32 cellular contexts compared by ENCODE assay signal in genomic region chr2:32491346-32491745, GRCh38.
"Had no signal": no experiment of that assay in that cellular context is flagged by ENCODE, and none has a peak within 500 bp of the region (broad histone marks: within the 10 kb centered on the region; RNA-seq: fewer than 3 reads in every experiment).

No MANE protein-coding gene starts in this region.

- H3K27ac Mint-ChIP-seq: activated CD4-positive, alpha-beta memory T cell treated with anti-CD3 and anti-CD28 coated beads, Interleukin-2, amount 10 ng/mL, durations not matched to agents 7 days and 5 days; activated CD4-positive, alpha-beta T cell treated with anti-CD3 and anti-CD28 coated beads, Interleukin-2, amount 10 ng/mL, durations not matched to agents 7 days and 5 days; activated naive CD4-positive, alpha-beta T cell treated with anti-CD3 and anti-CD28 coated beads for 36 hours; activated naive CD4-positive, alpha-beta T cell treated with anti-CD3 and anti-CD28 coated beads, Interleukin-2, amount 50 U/mL, for 24 hours; activated naive CD8-positive, alpha-beta T cell treated with anti-CD3 and anti-CD28 coated beads for 36 hours; activated naive CD8-positive, alpha-beta T cell treated with anti-CD3 and anti-CD28 coated beads, Interleukin-2, amount 50 U/mL, for 24 hours; activated T-helper 1 cell treated with anti-CD3 and anti-CD28 coated beads, Interleukin-12 subunit alpha, Interleukin-12 subunit beta, Interleukin-2, Interleukin-4 antibody, amounts not matched to agents 30 ng/mL and 10 ng/mL and 1 ng/mL, durations not matched to agents 14 hours and 24 hours and 36 hours; activated T-helper 2 cell treated with anti-CD3 and anti-CD28 coated beads, Interferon-gamma antibody, Interleukin-2, Interleukin-4, amounts not matched to agents 10 μg/mL and 5 μg/mL and 100 μg/mL, durations not matched to agents 14 hours and 24 hours and 36 hours; WTC11 had no signal

- H3K4me1 ChIP-seq: adrenal gland, body of pancreas, colonic mucosa, heart right ventricle had no signal

- H3K27me3 ChIP-seq: adrenal gland, body of pancreas, colonic mucosa, esophagus squamous epithelium, gastroesophageal sphincter, heart right ventricle, hepatocyte had no signal

- FAIRE-seq: endothelial cell of umbilical vein had no signal

- H3K27me3 Mint-ChIP-seq: activated CD4-positive, alpha-beta memory T cell treated with anti-CD3 and anti-CD28 coated beads, Interleukin-2, amount 10 ng/mL, durations not matched to agents 7 days and 5 days; activated CD4-positive, alpha-beta T cell treated with anti-CD3 and anti-CD28 coated beads, Interleukin-2, amount 10 ng/mL, durations not matched to agents 7 days and 5 days; activated naive CD4-positive, alpha-beta T cell treated with anti-CD3 and anti-CD28 coated beads, Interleukin-2, amount 50 U/mL, for 24 hours; activated naive CD8-positive, alpha-beta T cell treated with anti-CD3 and anti-CD28 coated beads for 36 hours; activated naive CD8-positive, alpha-beta T cell treated with anti-CD3 and anti-CD28 coated beads, Interleukin-2, amount 50 U/mL, for 24 hours had no signal

- H3K79me2 ChIP-seq: hepatocyte had no signal

- H2AFZ ChIP-seq: hepatocyte had no signal

- DNase-seq: activated CD4-positive, alpha-beta memory T cell treated with anti-CD3 and anti-CD28 coated beads, Interleukin-2, amount 10 ng/mL, durations not matched to agents 7 days and 5 days; activated CD4-positive, alpha-beta T cell treated with anti-CD3 and anti-CD28 coated beads for 1 hour; activated CD4-positive, alpha-beta T cell treated with anti-CD3 and anti-CD28 coated beads for 4 hours; activated CD4-positive, alpha-beta T cell treated with anti-CD3 and anti-CD28 coated beads, Interleukin-2, amount 10 ng/mL, durations not matched to agents 7 days and 5 days; activated CD4-positive, alpha-beta T cell treated with anti-CD3 and anti-CD28 coated beads, Interleukin-2, amount 50 U/mL, for 4 hours; activated CD8-positive, alpha-beta memory T cell treated with anti-CD3 and anti-CD28 coated beads, Interleukin-2, amount 50 U/mL, for 48 hours; activated effector memory CD4-positive, alpha-beta T cell treated with anti-CD3 and anti-CD28 coated beads, Interleukin-2, amount 50 U/mL, for 16 hours; activated naive CD4-positive, alpha-beta T cell treated with anti-CD3 and anti-CD28 coated beads for 36 hours; activated naive CD8-positive, alpha-beta T cell treated with anti-CD3 and anti-CD28 coated beads for 36 hours; activated naive CD8-positive, alpha-beta T cell treated with anti-CD3 and anti-CD28 coated beads, Interleukin-2, amount 50 U/mL, for 24 hours; activated T-cell treated with anti-CD3 and anti-CD28 coated beads for 4 hours; activated T-cell treated with anti-CD3 and anti-CD28 coated beads, Interleukin-2, amount 50 U/mL, for 4 hours; adrenal gland; amygdala; aorta; body of pancreas; caudate nucleus; cerebellar nuclear complex; colonic mucosa; effector CD8-positive, alpha-beta T cell; esophagus squamous epithelium; foreskin melanocyte; heart right ventricle; T-helper 2 cell had no signal

- H3K4me3 ChIP-seq: adrenal gland, body of pancreas, colonic mucosa, esophagus squamous epithelium, gastroesophageal sphincter, heart right ventricle, hepatocyte had no signal

- H3K4me1 Mint-ChIP-seq: activated CD4-positive, alpha-beta memory T cell treated with anti-CD3 and anti-CD28 coated beads, Interleukin-2, amount 10 ng/mL, durations not matched to agents 7 days and 5 days; activated CD4-positive, alpha-beta T cell treated with anti-CD3 and anti-CD28 coated beads, Interleukin-2, amount 10 ng/mL, durations not matched to agents 7 days and 5 days; activated naive CD4-positive, alpha-beta T cell treated with anti-CD3 and anti-CD28 coated beads, Interleukin-2, amount 50 U/mL, for 24 hours had no signal

- H3K4me2 ChIP-seq: hepatocyte had no signal

- ATAC-seq: activated naive CD8-positive, alpha-beta T cell treated with anti-CD3 and anti-CD28 coated beads, Interleukin-2, amount 50 U/mL, for 24 hours; activated T-cell treated with anti-CD3 and anti-CD28 coated beads, Interleukin-2, amount 50 U/mL, for 4 hours; body of pancreas; gastroesophageal sphincter; heart right ventricle; WTC11 had no signal

- H3K9me3 Mint-ChIP-seq: activated CD4-positive, alpha-beta memory T cell treated with anti-CD3 and anti-CD28 coated beads, Interleukin-2, amount 10 ng/mL, durations not matched to agents 7 days and 5 days; activated CD4-positive, alpha-beta T cell treated with anti-CD3 and anti-CD28 coated beads, Interleukin-2, amount 10 ng/mL, durations not matched to agents 7 days and 5 days; activated naive CD4-positive, alpha-beta T cell treated with anti-CD3 and anti-CD28 coated beads for 36 hours; activated naive CD4-positive, alpha-beta T cell treated with anti-CD3 and anti-CD28 coated beads, Interleukin-2, amount 50 U/mL, for 24 hours; activated naive CD8-positive, alpha-beta T cell treated with anti-CD3 and anti-CD28 coated beads for 36 hours; activated naive CD8-positive, alpha-beta T cell treated with anti-CD3 and anti-CD28 coated beads, Interleukin-2, amount 50 U/mL, for 24 hours; activated T-cell treated with anti-CD3 and anti-CD28 coated beads, Interleukin-2, amount 50 U/mL, for 4 hours; activated T-helper 1 cell treated with anti-CD3 and anti-CD28 coated beads, Interleukin-12 subunit alpha, Interleukin-12 subunit beta, Interleukin-2, Interleukin-4 antibody, amounts not matched to agents 30 ng/mL and 10 ng/mL and 1 ng/mL, durations not matched to agents 14 hours and 24 hours and 36 hours; activated T-helper 2 cell treated with anti-CD3 and anti-CD28 coated beads, Interferon-gamma antibody, Interleukin-2, Interleukin-4, amounts not matched to agents 10 μg/mL and 5 μg/mL and 100 μg/mL, durations not matched to agents 14 hours and 24 hours and 36 hours; WTC11 had no signal

- H3K27ac ChIP-seq: adrenal gland, body of pancreas, colonic mucosa, epithelial cell of prostate, esophagus squamous epithelium, gastroesophageal sphincter, heart right ventricle, hepatocyte had no signal

- H3K9me3 ChIP-seq: body of pancreas, colonic mucosa, esophagus squamous epithelium, gastroesophageal sphincter, heart right ventricle had no signal

- H3K4me3 Mint-ChIP-seq: activated CD4-positive, alpha-beta memory T cell treated with anti-CD3 and anti-CD28 coated beads, Interleukin-2, amount 10 ng/mL, durations not matched to agents 7 days and 5 days; activated CD4-positive, alpha-beta T cell treated with anti-CD3 and anti-CD28 coated beads, Interleukin-2, amount 10 ng/mL, durations not matched to agents 7 days and 5 days; activated naive CD4-positive, alpha-beta T cell treated with anti-CD3 and anti-CD28 coated beads for 36 hours; activated naive CD4-positive, alpha-beta T cell treated with anti-CD3 and anti-CD28 coated beads, Interleukin-2, amount 50 U/mL, for 24 hours; activated naive CD8-positive, alpha-beta T cell treated with anti-CD3 and anti-CD28 coated beads for 36 hours; activated naive CD8-positive, alpha-beta T cell treated with anti-CD3 and anti-CD28 coated beads, Interleukin-2, amount 50 U/mL, for 24 hours; activated T-cell treated with anti-CD3 and anti-CD28 coated beads, Interleukin-2, amount 50 U/mL, for 4 hours; activated T-helper 1 cell treated with anti-CD3 and anti-CD28 coated beads, Interleukin-12 subunit alpha, Interleukin-12 subunit beta, Interleukin-2, Interleukin-4 antibody, amounts not matched to agents 30 ng/mL and 10 ng/mL and 1 ng/mL, durations not matched to agents 14 hours and 24 hours and 36 hours; WTC11 had no signal
